13 cellular contexts compared by ENCODE assay signal in genomic region chr16:88799569-88800276, GRCh38. TPM values are rescaled to one million over a fixed set of nuclear protein-coding genes. Genes with fewer than 3 reads are reported as not detected.
DNase-seq lines count a peak whose midpoint lies in the region; TF ChIP-seq lines count a peak whose summit lies in the region.
"Had no signal": no experiment of that assay in that cellular context is flagged by ENCODE, and none has a peak within 500 bp of the region (broad histone marks: within the 10 kb centered on the region; RNA-seq: fewer than 3 reads in every experiment).

No MANE protein-coding gene starts in this region.

- no peak for TF ChIP-seq CTCF in GM13976 (IDR thresholded peaks at IDR 0.05; ENCODE audit: borderline replicate concordance, control extremely low read depth, extremely low read depth, insufficient read depth, missing control alignments)
- TF ChIP-seq CTCF in glutamatergic neuron (IDR thresholded peaks at IDR 0.05; ENCODE audit: partially characterized antibody, unreplicated experiment): no peak

- intact Hi-C loops in activated T-helper 1 cell treated with anti-CD3 and anti-CD28 coated beads, Interleukin-12 subunit alpha, Interleukin-12 subunit beta, Interleukin-2, Interleukin-4 antibody, amounts not matched to agents 30 ng/mL and 10 ng/mL and 1 ng/mL, durations not matched to agents 14 hours and 24 hours and 36 hours (cut with micrococcal nuclease): loop anchor here (5.0 kb wide), 2 partner anchors 97 to 342 kb away; no protein-coding TSS in a partner anchor

- DNase-seq in CD1c-positive myeloid dendritic cell (ENCODE audit: extremely low spot score) (peak; percentile 43), GF-D8 (lab: John Stamatoyannopoulos, UW) (peak; percentile 97), NOMO-1 treated with dmso at 0.1 percent for 144 hours (lab: John Stamatoyannopoulos, UW; ENCODE audit: unreplicated experiment) (peak; percentile 49), GM13976 (ENCODE audit: low spot score) (no peak), NCI-H2196 treated with DMSO at 0.1 percent for 48 hours (lab: John Stamatoyannopoulos, UW; ENCODE audit: unreplicated experiment) (no peak), glutamatergic neuron (no peak)
- no peak for DNase-seq in activated T-helper 1 cell treated with anti-CD3 and anti-CD28 coated beads, Interleukin-12 subunit alpha, Interleukin-12 subunit beta, Interleukin-2, Interleukin-4 antibody, amounts not matched to agents 30 ng/mL and 10 ng/mL and 1 ng/mL, durations not matched to agents 14 hours and 24 hours and 36 hours (ENCODE audit: low spot score)
- DNase-seq: brain microvascular endothelial cell; CD4-positive, CD25-positive, alpha-beta regulatory T cell; effector CD4-positive, alpha-beta T cell; occipital lobe; small intestine had no signal

- H3K36me3 Mint-ChIP-seq in activated T-helper 1 cell treated with anti-CD3 and anti-CD28 coated beads, Interleukin-12 subunit alpha, Interleukin-12 subunit beta, Interleukin-2, Interleukin-4 antibody, amounts not matched to agents 30 ng/mL and 10 ng/mL and 1 ng/mL, durations not matched to agents 14 hours and 24 hours and 36 hours (ENCODE audit: low read depth): no peaks in the 10 kb centered on the region
- H3K36me3 Mint-ChIP-seq in glutamatergic neuron (ENCODE audit: unreplicated experiment): no peaks in the 10 kb centered on the region
- H3K36me3 Mint-ChIP-seq: CD4-positive, CD25-positive, alpha-beta regulatory T cell; memory B cell had no signal

- no peaks in the 10 kb centered on the region for H3K9me3 Mint-ChIP-seq in activated T-helper 1 cell treated with anti-CD3 and anti-CD28 coated beads, Interleukin-12 subunit alpha, Interleukin-12 subunit beta, Interleukin-2, Interleukin-4 antibody, amounts not matched to agents 30 ng/mL and 10 ng/mL and 1 ng/mL, durations not matched to agents 14 hours and 24 hours and 36 hours
- H3K9me3 Mint-ChIP-seq in glutamatergic neuron (ENCODE audit: unreplicated experiment): peaks cover 2% of the 10 kb centered on the region
- H3K9me3 Mint-ChIP-seq: CD4-positive, CD25-positive, alpha-beta regulatory T cell; memory B cell had no signal

- peaks cover 22% of the 10 kb centered on the region for H3K4me1 Mint-ChIP-seq in activated T-helper 1 cell treated with anti-CD3 and anti-CD28 coated beads, Interleukin-12 subunit alpha, Interleukin-12 subunit beta, Interleukin-2, Interleukin-4 antibody, amounts not matched to agents 30 ng/mL and 10 ng/mL and 1 ng/mL, durations not matched to agents 14 hours and 24 hours and 36 hours (ENCODE audit: low read depth)
- no peaks in the 10 kb centered on the region for H3K4me1 Mint-ChIP-seq in glutamatergic neuron (ENCODE audit: low read depth, unreplicated experiment)

- no peaks in the 10 kb centered on the region for H3K27me3 Mint-ChIP-seq in activated T-helper 1 cell treated with anti-CD3 and anti-CD28 coated beads, Interleukin-12 subunit alpha, Interleukin-12 subunit beta, Interleukin-2, Interleukin-4 antibody, amounts not matched to agents 30 ng/mL and 10 ng/mL and 1 ng/mL, durations not matched to agents 14 hours and 24 hours and 36 hours (ENCODE audit: insufficient read depth)
- peaks cover 1% of the 10 kb centered on the region for H3K27me3 Mint-ChIP-seq in glutamatergic neuron (ENCODE audit: unreplicated experiment)
- H3K27me3 Mint-ChIP-seq: memory B cell had no signal

- in situ Hi-C loops in GM13976 (cut with MboI; ENCODE audit: low sequenced_read_pairs, unreplicated experiment): no loop called here

- H3K27ac Mint-ChIP-seq in activated T-helper 1 cell treated with anti-CD3 and anti-CD28 coated beads, Interleukin-12 subunit alpha, Interleukin-12 subunit beta, Interleukin-2, Interleukin-4 antibody, amounts not matched to agents 30 ng/mL and 10 ng/mL and 1 ng/mL, durations not matched to agents 14 hours and 24 hours and 36 hours: peak overlapping the region; percentile 36
- no peak overlapping the region for H3K27ac Mint-ChIP-seq in glutamatergic neuron (ENCODE audit: unreplicated experiment)
- H3K27ac Mint-ChIP-seq: memory B cell had no signal

- H3K4me3 Mint-ChIP-seq in activated T-helper 1 cell treated with anti-CD3 and anti-CD28 coated beads, Interleukin-12 subunit alpha, Interleukin-12 subunit beta, Interleukin-2, Interleukin-4 antibody, amounts not matched to agents 30 ng/mL and 10 ng/mL and 1 ng/mL, durations not matched to agents 14 hours and 24 hours and 36 hours: peak overlapping the region; percentile 34
- H3K4me3 Mint-ChIP-seq in glutamatergic neuron (ENCODE audit: unreplicated experiment): no peak overlapping the region
- H3K4me3 Mint-ChIP-seq: memory B cell had no signal

RNA-seq across cellular contexts. Expression of gene CDT1, which starts 3.9 kb away (rescaled TPM):
- 95.4 and 97.3 TPM in 2 replicates for total RNA-seq in activated T-helper 1 cell treated with anti-CD3 and anti-CD28 coated beads, Interleukin-12 subunit alpha, Interleukin-12 subunit beta, Interleukin-2, Interleukin-4 antibody, amounts not matched to agents 30 ng/mL and 10 ng/mL and 1 ng/mL, durations not matched to agents 14 hours and 24 hours and 36 hours
- total RNA-seq in glutamatergic neuron (ENCODE audit: unreplicated experiment): 5.6 TPM

RNA-seq across cellular contexts. Expression of gene APRT, which starts 12.0 kb away (rescaled TPM):
- 301 and 303 TPM in 2 replicates for total RNA-seq in activated T-helper 1 cell treated with anti-CD3 and anti-CD28 coated beads, Interleukin-12 subunit alpha, Interleukin-12 subunit beta, Interleukin-2, Interleukin-4 antibody, amounts not matched to agents 30 ng/mL and 10 ng/mL and 1 ng/mL, durations not matched to agents 14 hours and 24 hours and 36 hours
- total RNA-seq in glutamatergic neuron (ENCODE audit: unreplicated experiment): 54.4 TPM

RNA-seq across cellular contexts. Expression of gene PIEZO1, which starts 14.7 kb away (rescaled TPM):
- total RNA-seq in activated T-helper 1 cell treated with anti-CD3 and anti-CD28 coated beads, Interleukin-12 subunit alpha, Interleukin-12 subunit beta, Interleukin-2, Interleukin-4 antibody, amounts not matched to agents 30 ng/mL and 10 ng/mL and 1 ng/mL, durations not matched to agents 14 hours and 24 hours and 36 hours: 214 and 217 TPM in 2 replicates
- 12.3 TPM for total RNA-seq in glutamatergic neuron (ENCODE audit: unreplicated experiment)

RNA-seq across cellular contexts. Expression of gene GALNS, which starts 57.0 kb away (rescaled TPM):
- total RNA-seq in activated T-helper 1 cell treated with anti-CD3 and anti-CD28 coated beads, Interleukin-12 subunit alpha, Interleukin-12 subunit beta, Interleukin-2, Interleukin-4 antibody, amounts not matched to agents 30 ng/mL and 10 ng/mL and 1 ng/mL, durations not matched to agents 14 hours and 24 hours and 36 hours: 21.9 and 23.8 TPM in 2 replicates
- 31.7 TPM for total RNA-seq in glutamatergic neuron (ENCODE audit: unreplicated experiment)

RNA-seq across cellular contexts. Expression of gene TRAPPC2L, which starts 57.2 kb away (rescaled TPM):
- total RNA-seq in activated T-helper 1 cell treated with anti-CD3 and anti-CD28 coated beads, Interleukin-12 subunit alpha, Interleukin-12 subunit beta, Interleukin-2, Interleukin-4 antibody, amounts not matched to agents 30 ng/mL and 10 ng/mL and 1 ng/mL, durations not matched to agents 14 hours and 24 hours and 36 hours: 63.1 and 65.4 TPM in 2 replicates
- total RNA-seq in glutamatergic neuron (ENCODE audit: unreplicated experiment): 50.6 TPM

Comparison
In these comparisons a context has a peak if more than half of its experiments do, and no peak if none do; other contexts are left out.
1. DNase-seq: peak in CD1c-positive myeloid dendritic cell (single experiment), GF-D8 (single experiment) and NOMO-1 treated with dmso at 0.1 percent for 144 hours (single experiment); none in activated T-helper 1 cell treated with anti-CD3 and anti-CD28 coated beads, Interleukin-12 subunit alpha, Interleukin-12 subunit beta, Interleukin-2, Interleukin-4 antibody, amounts not matched to agents 30 ng/mL and 10 ng/mL and 1 ng/mL, durations not matched to agents 14 hours and 24 hours and 36 hours (single experiment), GM13976 (single experiment), NCI-H2196 treated with DMSO at 0.1 percent for 48 hours (single experiment) and glutamatergic neuron (single experiment).
2. RNA of gene CDT1, which starts 3.9 kb away (total RNA-seq): 95.4 to 97.3 TPM in activated T-helper 1 cell treated with anti-CD3 and anti-CD28 coated beads, Interleukin-12 subunit alpha, Interleukin-12 subunit beta, Interleukin-2, Interleukin-4 antibody, amounts not matched to agents 30 ng/mL and 10 ng/mL and 1 ng/mL, durations not matched to agents 14 hours and 24 hours and 36 hours; 5.6 TPM in glutamatergic neuron (single experiment); every median in the first group is over 10 times any median in the second.
3. RNA of gene PIEZO1, which starts 14.7 kb away (total RNA-seq): 214 to 217 TPM in activated T-helper 1 cell treated with anti-CD3 and anti-CD28 coated beads, Interleukin-12 subunit alpha, Interleukin-12 subunit beta, Interleukin-2, Interleukin-4 antibody, amounts not matched to agents 30 ng/mL and 10 ng/mL and 1 ng/mL, durations not matched to agents 14 hours and 24 hours and 36 hours; 12.3 TPM in glutamatergic neuron (single experiment); every median in the first group is over 10 times any median in the second.